In genomic region chr13:78608705-78609463, GRCh38 we compare ENCODE assay signal across 8 cellular contexts. TPM values are rescaled to one million over a fixed set of nuclear protein-coding genes. Genes with fewer than 3 reads are reported as not detected.
DNase-seq lines count a peak whose midpoint lies in the region; TF ChIP-seq lines count a peak whose summit lies in the region.

No MANE protein-coding gene starts in this region.

- peaks cover 20% of the 10 kb centered on the region for H3K9me3 Mint-ChIP-seq in glutamatergic neuron (ENCODE audit: unreplicated experiment)

- H3K9ac ChIP-seq in SK-N-MC (ENCODE audit: insufficient read length) = peak overlapping the region; percentile 11

- H3K36me3 ChIP-seq in SK-N-MC (ENCODE audit: insufficient read depth, low read length) = peaks cover 5% of the 10 kb centered on the region

- H3K4me3 ChIP-seq in SK-N-MC = peak overlapping the region; percentile 73

- no peak for TF ChIP-seq CTCF in glutamatergic neuron (IDR thresholded peaks at IDR 0.05; ENCODE audit: partially characterized antibody, unreplicated experiment)

- peaks cover 52% of the 10 kb centered on the region for H3K4me1 Mint-ChIP-seq in glutamatergic neuron (ENCODE audit: low read depth, unreplicated experiment)

- intact Hi-C loops in posterior vena cava (cut with DNase I) = no loop called here

- H3K9me3 ChIP-seq in SK-N-MC (ENCODE audit: low read depth, low read length) = no peaks in the 10 kb centered on the region

- H3K4me3 Mint-ChIP-seq in glutamatergic neuron (ENCODE audit: unreplicated experiment) = peak overlapping the region; percentile 68

- DNase-seq in ELF-1 (ENCODE audit: low read depth, low spot score) (peak; percentile 30), SK-N-MC (ENCODE audit: low read depth, low spot score) (no peak), glutamatergic neuron (peak; percentile 60), posterior vena cava (ENCODE audit: low spot score) (peak; percentile 84), T1000 (lab: John Stamatoyannopoulos, UW) (no peak), NCI-H510A treated with DMSO at 0.1 percent for 48 hours (lab: John Stamatoyannopoulos, UW) (no peak), H4 (ENCODE audit: low spot score) (no peak)
- no peak for DNase-seq in stimulated activated CD4-positive, alpha-beta T cell treated with anti-CD3 and anti-CD28 coated beads, Interleukin-4, amount 100 ng/mL, for 1 hour

- peaks cover 32% of the 10 kb centered on the region for H3K27me3 Mint-ChIP-seq in glutamatergic neuron (ENCODE audit: unreplicated experiment)

- H3K36me3 Mint-ChIP-seq in glutamatergic neuron (ENCODE audit: unreplicated experiment) = peaks cover 6% of the 10 kb centered on the region

- H3K27ac ChIP-seq in SK-N-MC = no peak overlapping the region

- H3K27ac Mint-ChIP-seq in glutamatergic neuron (ENCODE audit: unreplicated experiment) = peak overlapping the region; percentile 12

RNA-seq across cellular contexts. Expression of gene POU4F1, which starts 5.5 kb away (rescaled TPM):
- total RNA-seq in glutamatergic neuron (ENCODE audit: unreplicated experiment) (125 TPM), posterior vena cava (not detected)
- total RNA-seq in H4 (2014; rRNA removed; shearing (Covaris generic)) = not detected in 2 replicates

RNA-seq across cellular contexts. Expression of gene OBI1, which starts 50.1 kb away (rescaled TPM):
- total RNA-seq in glutamatergic neuron (ENCODE audit: unreplicated experiment) (16.7 TPM), posterior vena cava (1 to 10 TPM; 8.9 to 9.1 TPM)
- total RNA-seq in H4 (2014; rRNA removed; shearing (Covaris generic)) = 6.8 and 17.0 TPM in 2 replicates

Comparison
In these comparisons a context has a peak if more than half of its experiments do, and no peak if none do; other contexts are left out.
1. DNase-seq: peak in ELF-1 (single experiment), glutamatergic neuron (single experiment) and posterior vena cava (single experiment); none in SK-N-MC (single experiment), T1000 (single experiment), NCI-H510A treated with DMSO at 0.1 percent for 48 hours (single experiment), H4 (single experiment) and stimulated activated CD4-positive, alpha-beta T cell treated with anti-CD3 and anti-CD28 coated beads, Interleukin-4, amount 100 ng/mL, for 1 hour (single experiment).
2. RNA of gene POU4F1, which starts 5.5 kb away (total RNA-seq): 125 TPM in glutamatergic neuron (single experiment); not detected in posterior vena cava and not detected in H4; every median in the first group is over 100 times any median in the second.